In genomic region chr2:157837851-157838441, GRCh38 we compare ENCODE assay signal across 8 cellular contexts. TPM values are rescaled to one million over a fixed set of nuclear protein-coding genes. Genes with fewer than 3 reads are reported as not detected.
DNase-seq lines count a peak whose midpoint lies in the region; ATAC-seq and TF ChIP-seq lines count a peak whose summit lies in the region.

No MANE protein-coding gene starts in this region.

- peak overlapping the region; percentile 13 to 59 for H3K27ac ChIP-seq in mucosa of rectum (ENCODE audit: low read depth in 2 of 2, low read length in 2 of 2)

- TF ChIP-seq CTCF in lower leg skin (IDR thresholded peaks at IDR 0.05) = no peak

- WGBS in lower leg skin, 2 donors = 48 to 52% methylated on average over 13 of the region's 13 CpGs

- no peak for TF ChIP-seq POLR2A in lower leg skin (IDR thresholded peaks at IDR 0.05)

- H3K36me3 ChIP-seq in mucosa of rectum (ENCODE audit: control insufficient read depth in 2 of 2, insufficient read depth in 2 of 2, low read length in 2 of 2) = no peaks in the 10 kb centered on the region

- peaks cover 6 to 9% of the 10 kb centered on the region in 2 donors for H3K4me1 ChIP-seq in mucosa of rectum (ENCODE audit: control insufficient read depth in 2 of 2, insufficient read depth in 2 of 2, low read length in 2 of 2)

- DNase-seq in DMS153 (lab: John Stamatoyannopoulos, UW) (peak; percentile 54), NCI-H2227 (lab: John Stamatoyannopoulos, UW; ENCODE audit: unreplicated experiment) (peak; percentile 30), dermis blood vessel endothelial cell (peak; percentile 67), lower leg skin (ENCODE audit: low spot score in 2 of 2) (no peak), NK-92 (lab: John Stamatoyannopoulos, UW; ENCODE audit: unreplicated experiment) (no peak), RKO (ENCODE audit: low spot score) (no peak)

- ATAC-seq in GM19463 (IDR thresholded peaks at IDR 0.05; ENCODE audit: unreplicated experiment) = no peak

- H3K9ac ChIP-seq in mucosa of rectum (ENCODE audit: low read depth in 1 of 2, low read length in 2 of 2) = no peak overlapping the region

- H3K4me3 ChIP-seq in mucosa of rectum (ENCODE audit: low read length in 2 of 2) (peak overlapping the region; percentile 21 to 57), lower leg skin (ENCODE audit: low read depth, poor library complexity, severe bottlenecking) (no peak overlapping the region)

- no peaks in the 10 kb centered on the region for H3K27me3 ChIP-seq in mucosa of rectum (ENCODE audit: control insufficient read depth in 2 of 2, insufficient read depth in 2 of 2, low read length in 2 of 2)

- intact Hi-C loops in lower leg skin (cut with DNase I; ENCODE audit: low total_unique reads) = no loop called here

- H3K9me3 ChIP-seq in mucosa of rectum (ENCODE audit: control insufficient read depth in 2 of 2, low read length in 2 of 2) = no peaks in the 10 kb centered on the region

RNA-seq across cellular contexts. Expression of gene ACVR1, which starts 38.2 kb away (rescaled TPM):
- total RNA-seq in dermis blood vessel endothelial cell (19.6 and 29.5 TPM in 2 replicates), lower leg skin (10 to 100 TPM; 14.3 to 22.7 (median 15.2) TPM)

Comparison
In these comparisons a context has a peak if more than half of its experiments do, and no peak if none do; other contexts are left out.
1. DNase-seq: peak in DMS153 (single experiment), NCI-H2227 (single experiment) and dermis blood vessel endothelial cell (single experiment); none in lower leg skin (0 of 2), NK-92 (single experiment) and RKO (single experiment).